ENCODE assay signal across 31 cellular contexts in the genomic region with DNA sequence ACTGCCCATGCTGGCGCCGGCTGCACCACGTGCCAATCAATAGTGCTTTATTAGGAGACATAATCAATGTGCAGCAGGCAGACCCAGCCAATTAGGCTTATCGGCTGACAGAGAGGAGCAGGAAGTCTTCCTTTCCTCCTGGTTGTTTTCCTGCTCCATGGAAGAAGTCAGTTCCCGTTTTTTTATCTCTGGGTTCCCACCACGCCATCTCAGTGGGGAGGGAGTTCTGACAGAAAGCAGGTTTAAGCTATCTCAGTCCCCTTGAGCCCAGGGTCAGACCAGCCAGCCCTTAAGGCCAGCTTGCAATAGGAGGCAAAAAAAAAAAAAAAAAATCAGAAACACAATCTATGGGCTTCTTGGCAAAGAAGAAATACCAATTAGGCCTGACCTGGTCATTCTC.
"Had no signal": no experiment of that assay in that cellular context is flagged by ENCODE, and none has a peak within 500 bp of the region (broad histone marks: within the 10 kb centered on the region; RNA-seq: fewer than 3 reads in every experiment).

No MANE protein-coding gene starts in this region.

- H3K36me3 Mint-ChIP-seq: activated naive CD4-positive, alpha-beta T cell treated with anti-CD3 and anti-CD28 coated beads, Interleukin-2, amount 50 U/mL, for 24 hours; activated naive CD8-positive, alpha-beta T cell treated with anti-CD3 and anti-CD28 coated beads, Interleukin-2, amount 10 ng/mL, durations not matched to agents 7 days and 5 days had no signal

- H3K27me3 ChIP-seq: ascending aorta, cardiac muscle cell, Peyer's patch had no signal

- H3K4me3 ChIP-seq: ascending aorta, cardiac muscle cell, Peyer's patch, SJSA1 had no signal

- H3K27ac Mint-ChIP-seq: activated CD4-positive, alpha-beta T cell treated with anti-CD3 and anti-CD28 coated beads for 36 hours; activated CD4-positive, alpha-beta T cell treated with anti-CD3 and anti-CD28 coated beads, Interleukin-2, amount 10 ng/mL, durations not matched to agents 7 days and 5 days; activated CD8-positive, alpha-beta T cell treated with anti-CD3 and anti-CD28 coated beads, Interleukin-2, amount 10 ng/mL, durations not matched to agents 7 days and 5 days; activated naive CD4-positive, alpha-beta T cell treated with anti-CD3 and anti-CD28 coated beads, Interleukin-2, amount 50 U/mL, for 24 hours; activated naive CD8-positive, alpha-beta T cell treated with anti-CD3 and anti-CD28 coated beads, Interleukin-2, amount 10 ng/mL, durations not matched to agents 7 days and 5 days; activated T-cell treated with anti-CD3 and anti-CD28 coated beads, Interleukin-2, amount 50 U/mL, for 24 hours; activated T-helper 2 cell treated with anti-CD3 and anti-CD28 coated beads, Interferon-gamma antibody, Interleukin-2, Interleukin-4, amounts not matched to agents 10 μg/mL and 5 μg/mL and 100 μg/mL, durations not matched to agents 14 hours and 24 hours and 36 hours; WTC11 had no signal

- H3K4me1 ChIP-seq: ascending aorta, Peyer's patch, SJSA1 had no signal

- H3K9me3 Mint-ChIP-seq: activated CD4-positive, alpha-beta T cell treated with anti-CD3 and anti-CD28 coated beads, Interleukin-2, amount 10 ng/mL, durations not matched to agents 7 days and 5 days; activated naive CD8-positive, alpha-beta T cell treated with anti-CD3 and anti-CD28 coated beads, Interleukin-2, amount 10 ng/mL, durations not matched to agents 7 days and 5 days; activated T-helper 2 cell treated with anti-CD3 and anti-CD28 coated beads, Interferon-gamma antibody, Interleukin-2, Interleukin-4, amounts not matched to agents 10 μg/mL and 5 μg/mL and 100 μg/mL, durations not matched to agents 14 hours and 24 hours and 36 hours; central memory CD8-positive, alpha-beta T cell had no signal

- DNase-seq: activated CD4-positive, alpha-beta T cell treated with anti-CD3 and anti-CD28 coated beads for 36 hours; activated CD4-positive, alpha-beta T cell treated with anti-CD3 and anti-CD28 coated beads, Interleukin-2, amount 10 ng/mL, durations not matched to agents 7 days and 5 days; activated CD4-positive, alpha-beta T cell treated with anti-CD3 and anti-CD28 coated beads, Interleukin-2, amount 50 U/mL, for 48 hours; activated CD8-positive, alpha-beta T cell treated with anti-CD3 and anti-CD28 coated beads, Interleukin-2, amount 10 ng/mL, durations not matched to agents 7 days and 5 days; activated gamma-delta T cell; activated naive CD4-positive, alpha-beta T cell treated with Interleukin-2 at 50 U/mL for 16 hours; activated naive CD8-positive, alpha-beta T cell treated with anti-CD3 and anti-CD28 coated beads, Interleukin-2, amount 10 ng/mL, durations not matched to agents 7 days and 5 days; activated T-cell treated with anti-CD3 and anti-CD28 coated beads, Interleukin-2, amount 50 U/mL, for 24 hours; amygdala; Karpas-422; NCI-H1105 treated with DMSO at 0.1 percent for 48 hours; NCI-H1436; NCI-H1694; NCI-H1930; NCI-H2081 treated with DMSO at 0.1 percent for 48 hours; NCI-H226; NCI-H446 treated with DMSO at 0.1 percent for 48 hours; NCI-H524; NCI-H69; Peyer's patch; RPMI8226; SHP77 treated with DMSO at 0.1 percent for 48 hours; T1000 had no signal

- H3K9me3 ChIP-seq: ascending aorta, Peyer's patch, SJSA1 had no signal

- H3K4me3 Mint-ChIP-seq: activated CD4-positive, alpha-beta T cell treated with anti-CD3 and anti-CD28 coated beads for 36 hours; activated CD4-positive, alpha-beta T cell treated with anti-CD3 and anti-CD28 coated beads, Interleukin-2, amount 10 ng/mL, durations not matched to agents 7 days and 5 days; activated CD8-positive, alpha-beta T cell treated with anti-CD3 and anti-CD28 coated beads, Interleukin-2, amount 10 ng/mL, durations not matched to agents 7 days and 5 days; activated naive CD4-positive, alpha-beta T cell treated with anti-CD3 and anti-CD28 coated beads, Interleukin-2, amount 50 U/mL, for 24 hours; activated naive CD8-positive, alpha-beta T cell treated with anti-CD3 and anti-CD28 coated beads, Interleukin-2, amount 10 ng/mL, durations not matched to agents 7 days and 5 days; activated T-cell treated with anti-CD3 and anti-CD28 coated beads, Interleukin-2, amount 50 U/mL, for 24 hours; central memory CD8-positive, alpha-beta T cell; WTC11 had no signal

- ATAC-seq: activated CD4-positive, alpha-beta T cell treated with anti-CD3 and anti-CD28 coated beads for 36 hours; activated CD4-positive, CD25-positive, alpha-beta regulatory T cell treated with anti-CD3 and anti-CD28 coated beads, Interleukin-2, amount 50 U/mL, for 24 hours; activated CD8-positive, alpha-beta T cell treated with anti-CD3 and anti-CD28 coated beads, Interleukin-2, amount 10 ng/mL, durations not matched to agents 7 days and 5 days; WTC11 had no signal

- H3K4me1 Mint-ChIP-seq: activated CD4-positive, alpha-beta T cell treated with anti-CD3 and anti-CD28 coated beads, Interleukin-2, amount 10 ng/mL, durations not matched to agents 7 days and 5 days; activated naive CD4-positive, alpha-beta T cell treated with anti-CD3 and anti-CD28 coated beads, Interleukin-2, amount 50 U/mL, for 24 hours; activated naive CD8-positive, alpha-beta T cell treated with anti-CD3 and anti-CD28 coated beads, Interleukin-2, amount 10 ng/mL, durations not matched to agents 7 days and 5 days; central memory CD8-positive, alpha-beta T cell; WTC11 had no signal

- H3K36me3 ChIP-seq: ascending aorta, cardiac muscle cell, Peyer's patch, SJSA1 had no signal

- H3K27ac ChIP-seq: ascending aorta, cardiac muscle cell, Peyer's patch, SJSA1 had no signal
